30 cellular contexts compared by ENCODE assay signal in genomic region chr10:124130198-124130597, GRCh38. TPM values are rescaled to one million over a fixed set of nuclear protein-coding genes. Genes with fewer than 3 reads are reported as not detected.
"Had no signal": no experiment of that assay in that cellular context is flagged by ENCODE, and none has a peak within 500 bp of the region (broad histone marks: within the 10 kb centered on the region; RNA-seq: fewer than 3 reads in every experiment).

No MANE protein-coding gene starts in this region.

- H3K9me3 Mint-ChIP-seq: activated CD4-positive, alpha-beta memory T cell treated with anti-CD3 and anti-CD28 coated beads, Interleukin-2, amount 10 ng/mL, durations not matched to agents 7 days and 5 days; activated CD4-positive, alpha-beta T cell treated with anti-CD3 and anti-CD28 coated beads, Interleukin-2, amount 10 ng/mL, durations not matched to agents 7 days and 5 days; activated naive CD4-positive, alpha-beta T cell treated with anti-CD3 and anti-CD28 coated beads, Interleukin-2, amount 10 ng/mL, durations not matched to agents 7 days and 5 days; activated naive CD4-positive, alpha-beta T cell treated with anti-CD3 and anti-CD28 coated beads, Interleukin-2, amount 50 U/mL, for 72 hours; activated naive CD8-positive, alpha-beta T cell treated with anti-CD3 and anti-CD28 coated beads, Interleukin-2, amount 10 ng/mL, durations not matched to agents 7 days and 5 days; activated T-cell treated with anti-CD3 and anti-CD28 coated beads, Interleukin-2, amount 50 U/mL, for 24 hours; activated T-cell treated with anti-CD3 and anti-CD28 coated beads, Interleukin-2, amount 50 U/mL, for 72 hours; central memory CD8-positive, alpha-beta T cell; dendritic cell treated with granulocyte-macrophage colony-stimulating factor and Interleukin-4, amounts not matched to agents 40 ng/mL and 50 ng/mL, for 4 days; endodermal cell; T-cell; T-helper 1 cell treated with Interleukin-12 subunit alpha and Interleukin-12 subunit beta and Interleukin-4 antibody, amounts not matched to agents 30 μg/mL and 1 μg/mL, for 36 hours; T-helper 2 cell treated with Interferon-gamma antibody and Interleukin-4, amounts not matched to agents 5 μg/mL and 100 μg/mL, for 36 hours; WTC11 had no signal

- H3K27me3 ChIP-seq: brain microvascular endothelial cell had no signal

- H3K4me1 Mint-ChIP-seq: activated CD4-positive, alpha-beta memory T cell treated with anti-CD3 and anti-CD28 coated beads, Interleukin-2, amount 10 ng/mL, durations not matched to agents 7 days and 5 days; activated CD4-positive, alpha-beta T cell treated with anti-CD3 and anti-CD28 coated beads, Interleukin-2, amount 10 ng/mL, durations not matched to agents 7 days and 5 days; activated naive CD4-positive, alpha-beta T cell treated with anti-CD3 and anti-CD28 coated beads, Interleukin-2, amount 10 ng/mL, durations not matched to agents 7 days and 5 days; activated naive CD8-positive, alpha-beta T cell treated with anti-CD3 and anti-CD28 coated beads, Interleukin-2, amount 10 ng/mL, durations not matched to agents 7 days and 5 days; central memory CD8-positive, alpha-beta T cell; endodermal cell; T-cell; WTC11 had no signal

- H3K27me3 Mint-ChIP-seq: activated CD4-positive, alpha-beta T cell treated with anti-CD3 and anti-CD28 coated beads, Interleukin-2, amount 10 ng/mL, durations not matched to agents 7 days and 5 days had no signal

- H3K4me3 ChIP-seq: coronary artery, dorsolateral prefrontal cortex had no signal

- H3K27ac Mint-ChIP-seq: activated CD4-positive, alpha-beta memory T cell treated with anti-CD3 and anti-CD28 coated beads, Interleukin-2, amount 10 ng/mL, durations not matched to agents 7 days and 5 days; activated CD4-positive, alpha-beta T cell treated with anti-CD3 and anti-CD28 coated beads, Interleukin-2, amount 10 ng/mL, durations not matched to agents 7 days and 5 days; activated naive CD4-positive, alpha-beta T cell treated with anti-CD3 and anti-CD28 coated beads, Interleukin-2, amount 10 ng/mL, durations not matched to agents 7 days and 5 days; activated naive CD8-positive, alpha-beta T cell treated with anti-CD3 and anti-CD28 coated beads, Interleukin-2, amount 10 ng/mL, durations not matched to agents 7 days and 5 days; activated T-cell treated with anti-CD3 and anti-CD28 coated beads, Interleukin-2, amount 50 U/mL, for 24 hours; activated T-cell treated with anti-CD3 and anti-CD28 coated beads, Interleukin-2, amount 50 U/mL, for 72 hours; dendritic cell treated with granulocyte-macrophage colony-stimulating factor and Interleukin-4, amounts not matched to agents 40 ng/mL and 50 ng/mL, for 4 days; endodermal cell; T-cell; T-helper 1 cell treated with Interleukin-12 subunit alpha and Interleukin-12 subunit beta and Interleukin-4 antibody, amounts not matched to agents 30 μg/mL and 1 μg/mL, for 36 hours; T-helper 2 cell treated with Interferon-gamma antibody and Interleukin-4, amounts not matched to agents 5 μg/mL and 100 μg/mL, for 36 hours had no signal

- H3K4me3 Mint-ChIP-seq: activated CD4-positive, alpha-beta memory T cell treated with anti-CD3 and anti-CD28 coated beads, Interleukin-2, amount 10 ng/mL, durations not matched to agents 7 days and 5 days; activated CD4-positive, alpha-beta T cell treated with anti-CD3 and anti-CD28 coated beads, Interleukin-2, amount 10 ng/mL, durations not matched to agents 7 days and 5 days; activated naive CD4-positive, alpha-beta T cell treated with anti-CD3 and anti-CD28 coated beads, Interleukin-2, amount 10 ng/mL, durations not matched to agents 7 days and 5 days; activated naive CD8-positive, alpha-beta T cell treated with anti-CD3 and anti-CD28 coated beads, Interleukin-2, amount 10 ng/mL, durations not matched to agents 7 days and 5 days; activated T-cell treated with anti-CD3 and anti-CD28 coated beads, Interleukin-2, amount 50 U/mL, for 24 hours; activated T-cell treated with anti-CD3 and anti-CD28 coated beads, Interleukin-2, amount 50 U/mL, for 72 hours; central memory CD8-positive, alpha-beta T cell; dendritic cell treated with granulocyte-macrophage colony-stimulating factor and Interleukin-4, amounts not matched to agents 40 ng/mL and 50 ng/mL, for 4 days; endodermal cell; T-cell; T-helper 1 cell treated with Interleukin-12 subunit alpha and Interleukin-12 subunit beta and Interleukin-4 antibody, amounts not matched to agents 30 μg/mL and 1 μg/mL, for 36 hours; T-helper 2 cell treated with Interferon-gamma antibody and Interleukin-4, amounts not matched to agents 5 μg/mL and 100 μg/mL, for 36 hours; WTC11 had no signal

- DNase-seq: activated CD4-positive, alpha-beta memory T cell treated with anti-CD3 and anti-CD28 coated beads, Interleukin-2, amount 10 ng/mL, durations not matched to agents 7 days and 5 days; activated CD4-positive, alpha-beta T cell treated with anti-CD3 and anti-CD28 coated beads for 1 hour; activated CD4-positive, alpha-beta T cell treated with anti-CD3 and anti-CD28 coated beads for 4 hours; activated CD4-positive, alpha-beta T cell treated with anti-CD3 and anti-CD28 coated beads, Interleukin-2, amount 10 ng/mL, durations not matched to agents 7 days and 5 days; activated CD4-positive, alpha-beta T cell treated with anti-CD3 and anti-CD28 coated beads, Interleukin-2, amount 50 U/mL, for 4 hours; activated CD8-positive, alpha-beta memory T cell treated with anti-CD3 and anti-CD28 coated beads, Interleukin-2, amount 50 U/mL, for 48 hours; activated gamma-delta T cell; activated naive CD4-positive, alpha-beta T cell; activated naive CD4-positive, alpha-beta T cell treated with anti-CD3 and anti-CD28 coated beads, Interleukin-2, amount 10 ng/mL, durations not matched to agents 7 days and 5 days; activated naive CD8-positive, alpha-beta T cell treated with anti-CD3 and anti-CD28 coated beads, Interleukin-2, amount 10 ng/mL, durations not matched to agents 7 days and 5 days; activated T-cell treated with anti-CD3 and anti-CD28 coated beads for 4 hours; activated T-cell treated with anti-CD3 and anti-CD28 coated beads, Interleukin-2, amount 50 U/mL, for 24 hours; activated T-cell treated with anti-CD3 and anti-CD28 coated beads, Interleukin-2, amount 50 U/mL, for 72 hours; amniotic stem cell; anterior cingulate cortex; brain microvascular endothelial cell; dorsolateral prefrontal cortex; effector memory CD4-positive, alpha-beta T cell; endodermal cell; foreskin fibroblast; head of caudate nucleus; T-cell; T1000 had no signal

- H3K36me3 ChIP-seq: brain microvascular endothelial cell had no signal

- H3K36me3 Mint-ChIP-seq: activated naive CD4-positive, alpha-beta T cell treated with anti-CD3 and anti-CD28 coated beads, Interleukin-2, amount 10 ng/mL, durations not matched to agents 7 days and 5 days; activated naive CD4-positive, alpha-beta T cell treated with anti-CD3 and anti-CD28 coated beads, Interleukin-2, amount 50 U/mL, for 72 hours; activated naive CD8-positive, alpha-beta T cell treated with anti-CD3 and anti-CD28 coated beads, Interleukin-2, amount 10 ng/mL, durations not matched to agents 7 days and 5 days; T-cell; WTC11 had no signal

- ATAC-seq: activated naive CD4-positive, alpha-beta T cell treated with anti-CD3 and anti-CD28 coated beads, Interleukin-2, amount 50 U/mL, for 72 hours; activated T-cell treated with anti-CD3 and anti-CD28 coated beads, Interleukin-2, amount 50 U/mL, for 72 hours; T-cell; WTC11 had no signal

- H3K27ac ChIP-seq: brain microvascular endothelial cell, coronary artery, dorsolateral prefrontal cortex had no signal

RNA-seq across cellular contexts. Expression of gene CHST15, which starts 36.8 kb away (rescaled TPM):
- total RNA-seq: activated CD4-positive, alpha-beta T cell treated with anti-CD3 and anti-CD28 coated beads, Interleukin-2, amount 10 ng/mL, durations not matched to agents 7 days and 5 days had no signal
